1 cellular context compared by ENCODE assay signal in the genomic region with DNA sequence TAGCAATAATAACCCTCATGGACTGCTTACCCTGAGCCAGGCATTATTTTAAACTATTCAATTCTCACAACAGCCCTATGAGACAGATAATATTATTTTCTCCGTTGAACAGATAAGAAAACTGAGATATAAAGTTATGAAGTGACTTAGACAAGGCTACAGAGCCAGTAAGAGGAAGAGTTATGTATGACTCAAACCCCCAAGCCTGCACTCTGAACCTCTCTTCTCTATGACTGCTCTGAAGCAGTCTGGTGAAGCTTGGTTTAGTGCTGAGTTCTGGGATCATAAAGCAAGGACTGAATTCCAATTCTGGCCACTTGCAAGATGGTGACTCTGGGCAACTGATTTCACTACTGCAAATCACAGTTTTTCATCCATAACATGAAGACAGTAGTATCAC.
TF ChIP-seq lines count a peak whose summit lies in the region.

No MANE protein-coding gene starts in this region.

TF ChIP-seq in IMR-90, 13 proteins besides CTCF, POLR2A, EP300 and RAD21:
- TF ChIP-seq MAZ (IDR thresholded peaks at IDR 0.05; ENCODE audit: borderline replicate concordance, low read depth, low read length) (no peak), RFX5 (IDR thresholded peaks at IDR 0.05; ENCODE audit: low read depth, low read length) (no peak), MAFK (IDR thresholded peaks at IDR 0.05; ENCODE audit: low read depth, low read length) (no peak)
